In the genomic region with DNA sequence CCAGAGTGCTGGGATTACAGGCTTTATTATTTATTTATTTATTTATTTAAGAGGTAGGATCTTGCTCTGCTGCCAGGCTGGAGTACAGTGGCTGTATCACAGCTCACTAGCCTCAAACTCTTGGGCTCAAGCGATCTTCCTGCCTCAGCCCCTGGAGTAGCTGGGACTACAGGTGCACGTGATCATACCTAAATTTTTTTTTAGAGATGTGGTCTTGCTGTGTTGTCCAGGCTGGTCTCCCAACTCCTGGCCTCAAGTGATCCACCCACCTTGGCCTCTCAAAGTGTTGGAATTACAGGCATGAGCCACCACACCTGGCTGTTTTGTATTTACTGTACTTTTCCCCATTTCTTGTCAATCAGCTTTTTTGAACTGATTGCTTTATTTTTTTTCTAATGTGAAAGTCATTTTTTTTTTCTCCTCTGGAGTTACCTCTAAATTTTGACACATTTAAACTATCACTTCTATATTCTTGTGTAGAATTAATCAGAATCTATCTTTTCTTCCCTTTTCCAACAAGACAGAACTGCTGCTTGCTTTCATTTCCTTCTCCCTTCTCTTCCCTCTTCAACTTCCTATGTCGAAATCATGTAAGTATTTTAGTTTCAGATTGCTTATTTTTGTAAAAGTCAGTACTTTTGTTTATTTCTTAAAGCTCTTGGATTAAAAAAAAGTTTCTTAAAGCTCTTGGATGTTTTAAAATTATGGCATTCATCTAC, we compare ENCODE assay signal across 9 cellular contexts. TPM values are rescaled to one million over a fixed set of nuclear protein-coding genes. Genes with fewer than 3 reads are reported as not detected.
DNase-seq lines count a peak whose midpoint lies in the region; ATAC-seq and TF ChIP-seq lines count a peak whose summit lies in the region.
"Had no signal": no experiment of that assay in that cellular context is flagged by ENCODE, and none has a peak within 500 bp of the region (broad histone marks: within the 10 kb centered on the region; RNA-seq: fewer than 3 reads in every experiment).

No MANE protein-coding gene starts in this region.

- TF ChIP-seq CTCF in cardiac muscle cell (IDR thresholded peaks at IDR 0.05; ENCODE audit: low read depth, low read length): no peak
- TF ChIP-seq CTCF in liver (IDR thresholded peaks at IDR 0.05; ENCODE audit: low read depth, low read length, missing input control): no peak
- no peak for TF ChIP-seq CTCF in upper lobe of left lung (IDR thresholded peaks at IDR 0.05)
- TF ChIP-seq CTCF in brain microvascular endothelial cell (IDR thresholded peaks at IDR 0.05; ENCODE audit: low read depth, low read length, missing control alignments): no peak

- H3K4me3 Mint-ChIP-seq in activated T-helper 1 cell treated with anti-CD3 and anti-CD28 coated beads, Interleukin-12 subunit alpha, Interleukin-12 subunit beta, Interleukin-2, Interleukin-4 antibody, amounts not matched to agents 30 ng/mL and 10 ng/mL and 1 ng/mL, durations not matched to agents 14 hours and 24 hours and 36 hours: no peak overlapping the region

- H3K9me3 ChIP-seq in cardiac muscle cell (ENCODE audit: low read depth): no peaks in the 10 kb centered on the region
- H3K9me3 ChIP-seq in right cardiac atrium (ENCODE audit: control insufficient read depth, low read length): no peaks in the 10 kb centered on the region
- no peaks in the 10 kb centered on the region for H3K9me3 ChIP-seq in liver (ENCODE audit: control insufficient read depth in 4 of 4, low read length in 3 of 4)
- no peaks in the 10 kb centered on the region for H3K9me3 ChIP-seq in upper lobe of left lung

- H3K4me1 ChIP-seq in cardiac muscle cell (ENCODE audit: low read depth) (no peaks in the 10 kb centered on the region), right cardiac atrium (ENCODE audit: control insufficient read depth, insufficient read depth, low read length) (peaks cover 18% of the 10 kb centered on the region), liver (ENCODE audit: control insufficient read depth in 4 of 4, insufficient read depth in 4 of 4, low read length in 3 of 4) (peaks cover 7 to 23% (median 16%) of the 10 kb centered on the region in 4 donors), upper lobe of left lung (peaks cover 72 to 86% (median 78%) of the 10 kb centered on the region in 4 donors)

- TF ChIP-seq EP300 in upper lobe of left lung (IDR thresholded peaks at IDR 0.05): no peak

- intact Hi-C loops in right cardiac atrium (cut with DNase I): no loop called here
- intact Hi-C loops in activated T-helper 1 cell treated with anti-CD3 and anti-CD28 coated beads, Interleukin-12 subunit alpha, Interleukin-12 subunit beta, Interleukin-2, Interleukin-4 antibody, amounts not matched to agents 30 ng/mL and 10 ng/mL and 1 ng/mL, durations not matched to agents 14 hours and 24 hours and 36 hours (cut with micrococcal nuclease): loop anchor here (10.0 kb wide), 1 partner anchor 914 kb away; no protein-coding TSS in a partner anchor

- peaks cover 14% of the 10 kb centered on the region for H3K36me3 Mint-ChIP-seq in activated T-helper 1 cell treated with anti-CD3 and anti-CD28 coated beads, Interleukin-12 subunit alpha, Interleukin-12 subunit beta, Interleukin-2, Interleukin-4 antibody, amounts not matched to agents 30 ng/mL and 10 ng/mL and 1 ng/mL, durations not matched to agents 14 hours and 24 hours and 36 hours (ENCODE audit: low read depth)

- peak in 1 of 2 donors; percentile 45 for DNase-seq in cardiac muscle cell (ENCODE audit: low read depth in 1 of 2, low spot score in 1 of 2)
- no peak for DNase-seq in right cardiac atrium
- no peak for DNase-seq in activated T-helper 1 cell treated with anti-CD3 and anti-CD28 coated beads, Interleukin-12 subunit alpha, Interleukin-12 subunit beta, Interleukin-2, Interleukin-4 antibody, amounts not matched to agents 30 ng/mL and 10 ng/mL and 1 ng/mL, durations not matched to agents 14 hours and 24 hours and 36 hours (ENCODE audit: low spot score)
- DNase-seq in upper lobe of left lung: no peak
- no peak for DNase-seq in brain microvascular endothelial cell
- DNase-seq in NCI-H146 treated with DMSO at 0.1 percent for 48 hours (lab: John Stamatoyannopoulos, UW; ENCODE audit: unreplicated experiment): no peak
- DNase-seq: stimulated activated CD4-positive, alpha-beta T cell treated with anti-CD3 and anti-CD28 coated beads, Interleukin-1b, Interleukin-23, amount 100 ng/mL, for 48 hours had no signal

- H3K27me3 Mint-ChIP-seq in activated T-helper 1 cell treated with anti-CD3 and anti-CD28 coated beads, Interleukin-12 subunit alpha, Interleukin-12 subunit beta, Interleukin-2, Interleukin-4 antibody, amounts not matched to agents 30 ng/mL and 10 ng/mL and 1 ng/mL, durations not matched to agents 14 hours and 24 hours and 36 hours (ENCODE audit: insufficient read depth): no peaks in the 10 kb centered on the region

- WGBS in right cardiac atrium: 65% methylated on average over 3 of the region's 3 CpGs
- WGBS in liver: 75% methylated on average over 3 of the region's 3 CpGs
- 51 to 52% methylated on average over 3 of the region's 3 CpGs for WGBS in upper lobe of left lung, 2 donors

- H3K4me1 Mint-ChIP-seq in activated T-helper 1 cell treated with anti-CD3 and anti-CD28 coated beads, Interleukin-12 subunit alpha, Interleukin-12 subunit beta, Interleukin-2, Interleukin-4 antibody, amounts not matched to agents 30 ng/mL and 10 ng/mL and 1 ng/mL, durations not matched to agents 14 hours and 24 hours and 36 hours (ENCODE audit: low read depth): peaks cover 52% of the 10 kb centered on the region

- peak overlapping the region; percentile 36 for H3K27ac ChIP-seq in cardiac muscle cell
- H3K27ac ChIP-seq in right cardiac atrium (ENCODE audit: low read length): no peak overlapping the region
- H3K27ac ChIP-seq in liver (ENCODE audit: low read depth in 1 of 2, low read length in 2 of 2): peak overlapping the region; percentile 8 to 37
- H3K27ac ChIP-seq in upper lobe of left lung: peak overlapping the region; percentile 3 to 67 (median 44)
- no peak overlapping the region for H3K27ac ChIP-seq in brain microvascular endothelial cell

- in situ Hi-C loops in brain microvascular endothelial cell (cut with HindIII; ENCODE audit: low pct_ligation_motif_present, low sequenced_read_pairs): loop anchor here (25.0 kb wide), 1 partner anchor 186 kb away; no protein-coding TSS in a partner anchor

- TF ChIP-seq POLR2A in upper lobe of left lung (IDR thresholded peaks at IDR 0.05): no peak

- H3K27me3 ChIP-seq in cardiac muscle cell (no peaks in the 10 kb centered on the region), right cardiac atrium (ENCODE audit: control insufficient read depth, insufficient read depth) (no peaks in the 10 kb centered on the region), liver (ENCODE audit: control insufficient read depth in 4 of 4, insufficient read depth in 4 of 4, low read length in 3 of 4) (no peaks in the 10 kb centered on the region), upper lobe of left lung (no peaks in the 10 kb centered on the region), brain microvascular endothelial cell (replicated peaks) (no peaks in the 10 kb centered on the region)

- no peak overlapping the region for H3K4me3 ChIP-seq in cardiac muscle cell
- no peak overlapping the region for H3K4me3 ChIP-seq in right cardiac atrium (ENCODE audit: low read length)
- H3K4me3 ChIP-seq in liver (ENCODE audit: low read depth in 1 of 3, low read length in 3 of 3): no peak overlapping the region
- H3K4me3 ChIP-seq in upper lobe of left lung: peak overlapping the region in 2 of 4 donors; percentile 10 to 15
- H3K4me3 ChIP-seq in brain microvascular endothelial cell (ENCODE audit: low read depth, low read length): no peak overlapping the region

- no peaks in the 10 kb centered on the region for H3K36me3 ChIP-seq in cardiac muscle cell
- no peaks in the 10 kb centered on the region for H3K36me3 ChIP-seq in liver (ENCODE audit: control insufficient read depth in 4 of 4, insufficient read depth in 3 of 4, low read depth in 1 of 4, low read length in 3 of 4)
- H3K36me3 ChIP-seq in upper lobe of left lung: no peaks in the 10 kb centered on the region
- H3K36me3 ChIP-seq in brain microvascular endothelial cell (replicated peaks): peaks cover 6% of the 10 kb centered on the region

- TF ChIP-seq RAD21 in liver (IDR thresholded peaks at IDR 0.05): no peak

- no peak for ATAC-seq in right cardiac atrium
- ATAC-seq in upper lobe of left lung (ENCODE audit: low FRiP score in 2 of 2): peak in 1 of 2 donors; percentile 51
- ATAC-seq in HG03521 (IDR thresholded peaks at IDR 0.05; ENCODE audit: unreplicated experiment): no peak

- peak overlapping the region; percentile 45 for H3K27ac Mint-ChIP-seq in activated T-helper 1 cell treated with anti-CD3 and anti-CD28 coated beads, Interleukin-12 subunit alpha, Interleukin-12 subunit beta, Interleukin-2, Interleukin-4 antibody, amounts not matched to agents 30 ng/mL and 10 ng/mL and 1 ng/mL, durations not matched to agents 14 hours and 24 hours and 36 hours

- H3K9ac ChIP-seq in liver (ENCODE audit: low read depth in 1 of 2, low read length in 2 of 2): no peak overlapping the region

- H3K9me3 Mint-ChIP-seq in activated T-helper 1 cell treated with anti-CD3 and anti-CD28 coated beads, Interleukin-12 subunit alpha, Interleukin-12 subunit beta, Interleukin-2, Interleukin-4 antibody, amounts not matched to agents 30 ng/mL and 10 ng/mL and 1 ng/mL, durations not matched to agents 14 hours and 24 hours and 36 hours: no peaks in the 10 kb centered on the region

TF ChIP-seq in liver, 16 proteins besides CTCF, POLR2A, EP300 and RAD21 (continues in another document):
- no peak for TF ChIP-seq HNF4A (conservative IDR thresholded peaks at IDR 0.05)

RNA-seq across cellular contexts. Expression of a gene that starts 12.0 kb away (rescaled TPM):
- total RNA-seq in cardiac muscle cell (29.2 and 33.4 TPM in 2 replicates), right cardiac atrium (10 to 100 TPM; 22.1 to 24.4 (median 23.2) TPM), liver (10 to 100 TPM; 21.1 to 27.7 TPM), upper lobe of left lung (10 to 100 TPM; 34.3 to 58.7 (median 50.4) TPM)
- polyA plus RNA-seq in cardiac muscle cell (21.0 and 24.1 TPM in 2 replicates), right cardiac atrium (16.2 TPM), liver (10 to 100 TPM; 10.6 to 10.8 TPM)
- total RNA-seq in activated T-helper 1 cell treated with anti-CD3 and anti-CD28 coated beads, Interleukin-12 subunit alpha, Interleukin-12 subunit beta, Interleukin-2, Interleukin-4 antibody, amounts not matched to agents 30 ng/mL and 10 ng/mL and 1 ng/mL, durations not matched to agents 14 hours and 24 hours and 36 hours: 51.4 and 54.6 TPM in 2 replicates

RNA-seq across cellular contexts. Expression of a gene that starts 54.6 kb away (rescaled TPM):
- total RNA-seq in cardiac muscle cell (34.7 and 40.9 TPM in 2 replicates), right cardiac atrium (10 to 100 TPM; 28.5 to 32.6 (median 30.1) TPM), liver (10 to 100 TPM; 17.2 to 20.9 TPM), upper lobe of left lung (10 to 100 TPM; 31.0 to 54.5 (median 39.9) TPM)
- polyA plus RNA-seq in cardiac muscle cell (15.0 and 19.8 TPM in 2 replicates), right cardiac atrium (30.0 TPM), liver (1 to 10 TPM; 4.7 to 6.5 TPM)
- total RNA-seq in activated T-helper 1 cell treated with anti-CD3 and anti-CD28 coated beads, Interleukin-12 subunit alpha, Interleukin-12 subunit beta, Interleukin-2, Interleukin-4 antibody, amounts not matched to agents 30 ng/mL and 10 ng/mL and 1 ng/mL, durations not matched to agents 14 hours and 24 hours and 36 hours: 40.8 TPM in 2 replicates

Comparison
In these comparisons a context has a peak if more than half of its experiments do, and no peak if none do; other contexts are left out.
1. H3K27ac ChIP-seq: peak in cardiac muscle cell (single experiment), liver (2 of 2) and upper lobe of left lung (4 of 4); none in right cardiac atrium (single experiment) and brain microvascular endothelial cell (single experiment).